In genomic region chr13:26946675-26947342, GRCh38 we compare ENCODE assay signal across 9 cellular contexts.
DNase-seq lines count a peak whose midpoint lies in the region; ATAC-seq, FAIRE-seq and TF ChIP-seq lines count a peak whose summit lies in the region.
"Had no signal": no experiment of that assay in that cellular context is flagged by ENCODE, and none has a peak within 500 bp of the region (broad histone marks: within the 10 kb centered on the region; RNA-seq: fewer than 3 reads in every experiment).

No MANE protein-coding gene starts in this region.

- H3K36me3 ChIP-seq in pancreas = no peaks in the 10 kb centered on the region
- no peaks in the 10 kb centered on the region for H3K36me3 ChIP-seq in effector memory CD4-positive, alpha-beta T cell (ENCODE audit: control insufficient read depth, insufficient read depth, low read length)
- H3K36me3 ChIP-seq: HAP-1 had no signal

- H3K27me3 ChIP-seq in pancreas = no peaks in the 10 kb centered on the region
- no peaks in the 10 kb centered on the region for H3K27me3 ChIP-seq in effector memory CD4-positive, alpha-beta T cell (replicated peaks; ENCODE audit: control insufficient read depth, insufficient read depth, low read length, poor library complexity, severe bottlenecking)

- FAIRE-seq in pancreas (lab: Jason Lieb, UNC) = peak; percentile 80

- intact Hi-C loops in pancreas (cut with DNase I) = loop anchor here in 1 of 3 donors (10.0 kb wide), 1 partner anchor 408 kb away; no protein-coding TSS in a partner anchor

- peaks cover 18 to 21% (median 20%) of the 10 kb centered on the region in 3 donors for H3K4me1 ChIP-seq in pancreas
- no peaks in the 10 kb centered on the region for H3K4me1 ChIP-seq in effector memory CD4-positive, alpha-beta T cell (ENCODE audit: control insufficient read depth, insufficient read depth, low read length, poor library complexity, severe bottlenecking)
- H3K4me1 ChIP-seq: HAP-1 had no signal

- WGBS in pancreas, 2 donors = 27 to 40% methylated on average over 5 of the region's 5 CpGs

- ATAC-seq in GM19023 (IDR thresholded peaks at IDR 0.05; ENCODE audit: unreplicated experiment) = peak; percentile 60
- peak; percentile 18 to 71 (median 67) for ATAC-seq in pancreas
- ATAC-seq in HG02884 (IDR thresholded peaks at IDR 0.05; ENCODE audit: unreplicated experiment) = no peak

- no peaks in the 10 kb centered on the region for H3K9me3 ChIP-seq in pancreas
- no peaks in the 10 kb centered on the region for H3K9me3 ChIP-seq in effector memory CD4-positive, alpha-beta T cell (ENCODE audit: control insufficient read depth, low read length)
- H3K9me3 ChIP-seq: HAP-1 had no signal

- DNase-seq in AML-193 (lab: John Stamatoyannopoulos, UW) = peak; percentile 76 to 85
- DNase-seq in NCI-H146 treated with DMSO at 0.1 percent for 48 hours (lab: John Stamatoyannopoulos, UW; ENCODE audit: unreplicated experiment) = peak; percentile 61
- DNase-seq in SKM-1 (lab: John Stamatoyannopoulos, UW; ENCODE audit: unreplicated experiment) = peak; percentile 34
- DNase-seq in foreskin melanocyte = peak; percentile 10
- peak in 1 of 6 donors; percentile 34 for DNase-seq in pancreas
- DNase-seq in effector memory CD4-positive, alpha-beta T cell = no peak

- H3K27ac ChIP-seq in pancreas = no peak overlapping the region
- H3K27ac ChIP-seq in effector memory CD4-positive, alpha-beta T cell (ENCODE audit: insufficient read depth, low read length, poor library complexity, severe bottlenecking) = no peak overlapping the region

- no peak overlapping the region for H3K4me3 ChIP-seq in pancreas
- H3K4me3 ChIP-seq in effector memory CD4-positive, alpha-beta T cell (ENCODE audit: insufficient read depth, low read depth, low read length, poor library complexity, severe bottlenecking) = no peak overlapping the region
- H3K4me3 ChIP-seq: HAP-1 had no signal

- peak; percentile 54 to 75 (median 67) for TF ChIP-seq CTCF in pancreas (IDR thresholded peaks at IDR 0.05)

Comparison
In these comparisons a context has a peak if more than half of its experiments do, and no peak if none do; other contexts are left out.
1. DNase-seq: peak in AML-193 (2 of 2), NCI-H146 treated with DMSO at 0.1 percent for 48 hours (single experiment), SKM-1 (single experiment) and foreskin melanocyte (single experiment); none in effector memory CD4-positive, alpha-beta T cell (0 of 3).